In the genomic region with DNA sequence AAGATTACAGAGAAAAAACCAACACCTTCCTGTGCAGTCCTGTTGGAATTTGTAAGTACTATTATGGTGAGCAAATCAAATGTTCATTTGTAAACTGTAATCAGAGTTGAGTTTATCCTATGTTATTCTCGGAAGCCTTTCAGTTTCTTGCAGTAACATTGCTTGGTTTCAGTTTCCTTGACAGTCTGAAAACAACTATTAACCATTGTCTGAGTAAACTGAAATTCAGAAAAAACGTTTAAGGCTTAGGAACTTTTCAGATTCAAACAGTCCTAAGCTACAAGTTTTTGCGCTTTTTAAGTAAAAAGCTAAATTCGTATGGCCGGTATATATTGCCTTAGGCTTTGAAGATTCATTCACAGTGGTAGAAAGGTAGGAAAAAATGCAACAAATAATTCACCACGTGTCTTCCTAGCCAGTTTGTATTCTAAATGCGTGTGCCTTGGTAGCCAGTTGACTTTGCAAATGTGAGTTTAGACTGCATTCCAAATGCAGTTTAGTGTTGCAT, we compare ENCODE assay signal across 1 cellular context.
TF ChIP-seq lines count a peak whose summit lies in the region.

No MANE protein-coding gene starts in this region.

TF ChIP-seq in SK-N-SH treated with all-trans-retinoic acid at 6 μM for 48 hours, 23 proteins besides CTCF, POLR2A, EP300 and RAD21 (continued from another document):
- TF ChIP-seq, protein P1, sequence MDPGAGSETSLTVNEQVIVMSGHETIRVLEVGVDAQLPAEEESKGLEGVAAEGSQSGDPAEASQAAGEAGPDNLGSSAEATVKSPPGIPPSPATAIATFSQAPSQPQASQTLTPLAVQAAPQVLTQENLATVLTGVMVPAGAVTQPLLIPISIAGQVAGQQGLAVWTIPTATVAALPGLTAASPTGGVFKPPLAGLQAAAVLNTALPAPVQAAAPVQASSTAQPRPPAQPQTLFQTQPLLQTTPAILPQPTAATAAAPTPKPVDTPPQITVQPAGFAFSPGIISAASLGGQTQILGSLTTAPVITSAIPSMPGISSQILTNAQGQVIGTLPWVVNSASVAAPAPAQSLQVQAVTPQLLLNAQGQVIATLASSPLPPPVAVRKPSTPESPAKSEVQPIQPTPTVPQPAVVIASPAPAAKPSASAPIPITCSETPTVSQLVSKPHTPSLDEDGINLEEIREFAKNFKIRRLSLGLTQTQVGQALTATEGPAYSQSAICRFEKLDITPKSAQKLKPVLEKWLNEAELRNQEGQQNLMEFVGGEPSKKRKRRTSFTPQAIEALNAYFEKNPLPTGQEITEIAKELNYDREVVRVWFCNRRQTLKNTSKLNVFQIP (CRISPR knock-in tag; IDR thresholded peaks at IDR 0.05; ENCODE audit: borderline replicate concordance, low read depth): no peak
- TF ChIP-seq PPARA (CRISPR knock-in tag; IDR thresholded peaks at IDR 0.05; ENCODE audit: borderline replicate concordance) (no peak), ZNF8 (CRISPR knock-in tag; IDR thresholded peaks at IDR 0.05) (no peak), BACH2 (CRISPR knock-in tag; IDR thresholded peaks at IDR 0.05; ENCODE audit: borderline replicate concordance) (no peak), ISL1 (CRISPR knock-in tag; IDR thresholded peaks at IDR 0.05) (no peak)
- TF ChIP-seq, protein P2, sequence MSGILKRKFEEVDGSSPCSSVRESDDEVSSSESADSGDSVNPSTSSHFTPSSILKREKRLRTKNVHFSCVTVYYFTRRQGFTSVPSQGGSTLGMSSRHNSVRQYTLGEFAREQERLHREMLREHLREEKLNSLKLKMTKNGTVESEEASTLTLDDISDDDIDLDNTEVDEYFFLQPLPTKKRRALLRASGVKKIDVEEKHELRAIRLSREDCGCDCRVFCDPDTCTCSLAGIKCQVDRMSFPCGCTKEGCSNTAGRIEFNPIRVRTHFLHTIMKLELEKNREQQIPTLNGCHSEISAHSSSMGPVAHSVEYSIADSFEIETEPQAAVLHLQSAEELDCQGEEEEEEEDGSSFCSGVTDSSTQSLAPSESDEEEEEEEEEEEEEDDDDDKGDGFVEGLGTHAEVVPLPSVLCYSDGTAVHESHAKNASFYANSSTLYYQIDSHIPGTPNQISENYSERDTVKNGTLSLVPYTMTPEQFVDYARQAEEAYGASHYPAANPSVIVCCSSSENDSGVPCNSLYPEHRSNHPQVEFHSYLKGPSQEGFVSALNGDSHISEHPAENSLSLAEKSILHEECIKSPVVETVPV (CRISPR knock-in tag; IDR thresholded peaks at IDR 0.05): no peak
